ENCODE assay signal across 10 cellular contexts in the genomic region with DNA sequence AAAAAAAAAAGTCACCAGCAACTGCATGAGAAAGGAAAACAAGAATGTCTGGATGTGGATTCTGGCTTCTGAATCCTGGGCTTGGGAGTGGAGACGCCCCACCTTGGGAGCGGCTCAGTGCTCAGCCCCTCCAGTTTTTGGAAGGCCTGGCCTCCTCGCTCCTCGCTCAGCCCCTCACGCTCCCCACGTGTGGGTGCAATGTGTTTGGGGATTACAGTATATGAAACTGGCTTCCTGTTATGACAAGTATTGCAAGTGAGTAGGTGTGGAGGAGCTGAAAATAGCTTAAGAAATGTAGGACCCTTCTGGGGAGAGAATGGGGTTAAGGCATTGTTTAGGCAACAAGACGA.
A peak's percentile ranks its signal among the peaks of the same experiment; 100 is the strongest.
DNase-seq lines count a peak whose midpoint lies in the region; TF ChIP-seq lines count a peak whose summit lies in the region.
"Had no signal": no experiment of that assay in that cellular context is flagged by ENCODE, and none has a peak within 500 bp of the region (broad histone marks: within the 10 kb centered on the region; RNA-seq: fewer than 3 reads in every experiment).

No MANE protein-coding gene starts in this region.

- TF ChIP-seq POLR2A in suprapubic skin (IDR thresholded peaks at IDR 0.05), result no peak

- DNase-seq in NK-92 treated with Interleukin-12 subunit alpha and Interleukin-12 subunit beta, amount 100 ng/mL, for 24 hours (lab: John Stamatoyannopoulos, UW), result peak; percentile 13
- DNase-seq in NK-92 (lab: John Stamatoyannopoulos, UW; ENCODE audit: unreplicated experiment) (no peak), iris pigment epithelial cell (ENCODE audit: low read depth) (peak; percentile 24), suprapubic skin (ENCODE audit: low spot score in 2 of 2) (no peak), NCI-H748 (lab: John Stamatoyannopoulos, UW; ENCODE audit: unreplicated experiment) (no peak), NCI-H146 (lab: John Stamatoyannopoulos, UW) (no peak), cerebellar nuclear complex (lab: John Stamatoyannopoulos, UW) (no peak)
- peak; percentile 82 for DNase-seq in activated CD4-positive, alpha-beta memory T cell treated with anti-CD3 and anti-CD28 coated beads for 36 hours
- DNase-seq: islet precursor cell, NCI-H524 had no signal

- POLR2A ChIA-PET in activated CD4-positive, alpha-beta memory T cell treated with anti-CD3 and anti-CD28 coated beads for 36 hours (lab: Charles Lee), result interaction anchor here (0.9 to 6.1 kb wide), 14 partner anchors 12 to 354 kb away, joined by 3 to 75 read pairs (median 6); a partner anchor contains a TSS

- no peaks in the 10 kb centered on the region for H3K9me3 ChIP-seq in suprapubic skin

- no peak for TF ChIP-seq CTCF in suprapubic skin (IDR thresholded peaks at IDR 0.05)

- no peak overlapping the region for H3K27ac ChIP-seq in suprapubic skin

- peak overlapping the region; percentile 7 for H3K4me3 ChIP-seq in suprapubic skin

- peaks cover 25% of the 10 kb centered on the region for H3K4me1 ChIP-seq in suprapubic skin

- H3K9me3 Mint-ChIP-seq in activated CD4-positive, alpha-beta memory T cell treated with anti-CD3 and anti-CD28 coated beads for 36 hours, result peaks cover 4% of the 10 kb centered on the region

- intact Hi-C loops in activated CD4-positive, alpha-beta memory T cell treated with anti-CD3 and anti-CD28 coated beads for 36 hours (cut with micrococcal nuclease), result loop anchor here (2.0 to 10.0 kb wide), 9 partner anchors 17 to 873 kb away; a partner anchor contains a TSS

- H3K27me3 Mint-ChIP-seq in activated CD4-positive, alpha-beta memory T cell treated with anti-CD3 and anti-CD28 coated beads for 36 hours, result no peaks in the 10 kb centered on the region

- peak overlapping the region; percentile 97 for H3K27ac Mint-ChIP-seq in activated CD4-positive, alpha-beta memory T cell treated with anti-CD3 and anti-CD28 coated beads for 36 hours

- H3K27me3 ChIP-seq in suprapubic skin, result no peaks in the 10 kb centered on the region

- WGBS in suprapubic skin, result 38% methylated on average over 7 of the region's 7 CpGs

- CTCF ChIA-PET in activated CD4-positive, alpha-beta memory T cell treated with anti-CD3 and anti-CD28 coated beads for 36 hours (lab: Charles Lee), result interaction anchor here (0.9 to 2.6 kb wide), 6 partner anchors 11 to 298 kb away, joined by 3 to 16 read pairs (median 4); no protein-coding TSS in a partner anchor

- H3K4me3 Mint-ChIP-seq in activated CD4-positive, alpha-beta memory T cell treated with anti-CD3 and anti-CD28 coated beads for 36 hours, result peak overlapping the region; percentile 68

- H3K36me3 ChIP-seq in suprapubic skin, result no peaks in the 10 kb centered on the region

- peaks cover 72% of the 10 kb centered on the region for H3K4me1 Mint-ChIP-seq in activated CD4-positive, alpha-beta memory T cell treated with anti-CD3 and anti-CD28 coated beads for 36 hours (ENCODE audit: low read depth)

- peaks cover 25% of the 10 kb centered on the region for H3K36me3 Mint-ChIP-seq in activated CD4-positive, alpha-beta memory T cell treated with anti-CD3 and anti-CD28 coated beads for 36 hours

- no peak for TF ChIP-seq EP300 in suprapubic skin (IDR thresholded peaks at IDR 0.05)

Comparison
In these comparisons a context has a peak if more than half of its experiments do, and no peak if none do; other contexts are left out.
1. DNase-seq: peak in NK-92 treated with Interleukin-12 subunit alpha and Interleukin-12 subunit beta, amount 100 ng/mL, for 24 hours (single experiment), activated CD4-positive, alpha-beta memory T cell treated with anti-CD3 and anti-CD28 coated beads for 36 hours (single experiment) and iris pigment epithelial cell (single experiment); none in NK-92 (single experiment), suprapubic skin (0 of 2), NCI-H748 (single experiment), NCI-H146 (single experiment) and cerebellar nuclear complex (0 of 2).